In genomic region chr10:129963831-129964501, GRCh38 we compare ENCODE assay signal across 8 cellular contexts. TPM values are rescaled to one million over a fixed set of nuclear protein-coding genes. Genes with fewer than 3 reads are reported as not detected.
DNase-seq lines count a peak whose midpoint lies in the region; ATAC-seq and TF ChIP-seq lines count a peak whose summit lies in the region.

Gene EBF3 (minus strand): TSS chr10:129964274. CDS start chr10:129963768, 506 bp downstream.

- intact Hi-C loops in tibial artery (cut with DNase I; ENCODE audit: low total_unique reads) = no loop called here

- peaks cover 0 to 72% of the 10 kb centered on the region in 2 donors for H3K27me3 ChIP-seq in tibial artery

- no peaks in the 10 kb centered on the region for H3K36me3 ChIP-seq in tibial artery

- ATAC-seq in GM21526 (IDR thresholded peaks at IDR 0.05; ENCODE audit: low FRiP score, unreplicated experiment) = no peak
- no peak for ATAC-seq in HG03039 (IDR thresholded peaks at IDR 0.05; ENCODE audit: unreplicated experiment)

- no peak for TF ChIP-seq CTCF in tibial artery (IDR thresholded peaks at IDR 0.05)

- H3K4me1 ChIP-seq in tibial artery = peaks cover 0 to 51% (median 25%) of the 10 kb centered on the region in 4 donors

- DNase-seq in CD1c-positive myeloid dendritic cell (ENCODE audit: extremely low spot score) (peak; percentile 33), HuH-7 (ENCODE audit: low spot score) (peak; percentile 94), epidermal melanocyte (ENCODE audit: insufficient read length, low spot score) (peak; percentile 91), mucosa of gallbladder (ENCODE audit: low spot score) (peak; percentile 25), tibial artery (peak; percentile 86 to 89)
- peak; percentile 43 to 47 for DNase-seq in activated CD4-positive, alpha-beta T cell treated with anti-CD3 and anti-CD28 coated beads, Interleukin-2, amount 50 U/mL, for 48 hours

- no peaks in the 10 kb centered on the region for H3K9me3 ChIP-seq in tibial artery

- peak within 1 kb of the TSS; percentile 61 to 70 for H3K4me3 ChIP-seq in tibial artery

- H3K27ac ChIP-seq in tibial artery = peak within 1 kb of the TSS; percentile 70

RNA-seq across cellular contexts. Expression of gene EBF3, which starts in this region (rescaled TPM):
- total RNA-seq in mucosa of gallbladder = 1.8 TPM

Comparison
In these comparisons a context has a peak if more than half of its experiments do, and no peak if none do; other contexts are left out.
1. DNase-seq: peak in every context shown above with its lines; median percentile 94 in HuH-7; 91 in epidermal melanocyte; 88 in tibial artery; 45 in activated CD4-positive, alpha-beta T cell treated with anti-CD3 and anti-CD28 coated beads, Interleukin-2, amount 50 U/mL, for 48 hours; 33 in CD1c-positive myeloid dendritic cell; 25 in mucosa of gallbladder.